8 cellular contexts compared by ENCODE assay signal in the genomic region with DNA sequence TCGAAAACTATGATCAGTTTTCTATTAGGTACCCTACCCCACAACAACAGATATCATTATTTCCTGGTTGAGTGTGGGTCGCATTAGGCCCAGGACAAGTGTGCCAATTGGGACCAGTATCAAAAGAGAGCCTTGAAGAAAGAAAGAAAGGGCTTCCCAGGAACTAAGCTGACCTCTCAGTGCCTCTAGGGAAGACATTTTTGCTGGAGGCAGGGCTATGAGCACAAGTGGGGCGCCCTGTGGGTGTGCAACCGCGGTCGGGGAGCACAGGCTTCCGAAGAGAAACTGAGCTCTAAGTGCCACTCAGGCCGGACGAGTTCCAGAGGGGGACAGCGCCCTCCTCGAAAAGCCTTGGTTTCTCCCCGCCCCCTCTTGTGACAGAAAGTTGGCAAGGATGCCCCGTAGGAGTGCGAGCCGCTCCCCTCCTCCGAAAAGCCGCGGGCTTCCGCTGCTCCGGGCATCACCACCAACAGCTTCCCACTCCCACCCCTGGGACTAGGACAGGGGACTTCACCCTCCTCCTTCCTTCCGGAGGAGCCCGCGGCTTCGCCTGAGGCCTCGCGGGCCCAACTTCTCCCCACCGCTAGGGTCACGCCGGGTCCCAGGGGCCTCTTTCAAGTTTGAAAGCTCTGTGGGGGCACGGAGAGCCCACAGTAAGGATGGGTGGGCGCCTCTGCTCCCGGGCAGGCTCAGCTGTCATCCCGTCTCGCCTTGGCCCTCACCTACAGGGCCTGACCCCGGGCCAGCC. TPM values are rescaled to one million over a fixed set of nuclear protein-coding genes. Genes with fewer than 3 reads are reported as not detected.
DNase-seq lines count a peak whose midpoint lies in the region; ATAC-seq and TF ChIP-seq lines count a peak whose summit lies in the region.

No MANE protein-coding gene starts in this region.

- no peak overlapping the region for H2BK5ac ChIP-seq in mesenchymal stem cell (ENCODE audit: low read depth, low read length, poor library complexity, severe bottlenecking)

- peaks cover 13% of the 10 kb centered on the region for H3K4me1 ChIP-seq in mesenchymal stem cell (ENCODE audit: control insufficient read depth, insufficient read depth, low read depth, low read length)

- H3K27me3 Mint-ChIP-seq in activated CD4-positive, alpha-beta T cell treated with anti-CD3 and anti-CD28 coated beads, Interleukin-2, amount 10 ng/mL, durations not matched to agents 24 days and 14 days = peaks cover 56% of the 10 kb centered on the region
- H3K27me3 Mint-ChIP-seq in type B pancreatic cell = peaks cover 58% of the 10 kb centered on the region

- peaks cover 11% of the 10 kb centered on the region for H3K4me1 Mint-ChIP-seq in activated CD4-positive, alpha-beta T cell treated with anti-CD3 and anti-CD28 coated beads, Interleukin-2, amount 10 ng/mL, durations not matched to agents 24 days and 14 days
- peaks cover 36% of the 10 kb centered on the region for H3K4me1 Mint-ChIP-seq in type B pancreatic cell (ENCODE audit: unreplicated experiment)

- H4K91ac ChIP-seq in mesenchymal stem cell (ENCODE audit: low read length) = peak overlapping the region; percentile 95

- H3K9ac ChIP-seq in mesenchymal stem cell (ENCODE audit: low read length) = peak overlapping the region; percentile 81

- TF ChIP-seq CTCF in cardiac fibroblast (IDR thresholded peaks at IDR 0.05; ENCODE audit: low read depth, low read length) (no peak), type B pancreatic cell (conservative IDR thresholded peaks at IDR 0.05) (no peak)

- peak overlapping the region in 1 of 2 experiments; percentile 96 for H3K14ac ChIP-seq in mesenchymal stem cell (ENCODE audit: low read length in 2 of 2)

- peak overlapping the region; percentile 86 to 89 for H3K18ac ChIP-seq in mesenchymal stem cell (ENCODE audit: low read depth in 1 of 2, low read length in 2 of 2)

- intact Hi-C loops in activated CD4-positive, alpha-beta T cell treated with anti-CD3 and anti-CD28 coated beads, Interleukin-2, amount 10 ng/mL, durations not matched to agents 24 days and 14 days (cut with micrococcal nuclease) = no loop called here

- peak overlapping the region; percentile 56 to 93 for H2BK12ac ChIP-seq in mesenchymal stem cell (ENCODE audit: low read length in 2 of 2)

- no peaks in the 10 kb centered on the region for H3K9me3 ChIP-seq in mesenchymal stem cell (ENCODE audit: control insufficient read depth, low read length)

- H3K4me2 ChIP-seq in mesenchymal stem cell (ENCODE audit: low read length, poor library complexity, severe bottlenecking) = peak overlapping the region; percentile 86

- H2AK5ac ChIP-seq in mesenchymal stem cell (ENCODE audit: low read length, severe bottlenecking) = no peak overlapping the region

- H2BK15ac ChIP-seq in mesenchymal stem cell (ENCODE audit: low read depth, poor library complexity, severe bottlenecking) = peak overlapping the region; percentile 100

- 5% methylated on average over 35 of the region's 35 CpGs for WGBS in mesenchymal stem cell

- peak overlapping the region; percentile 83 to 86 for H3K4me3 ChIP-seq in cardiac fibroblast (replicated peaks in 1 of 2; ENCODE audit: low read depth in 2 of 2, low read length in 2 of 2)
- peak overlapping the region; percentile 71 to 95 for H3K4me3 ChIP-seq in mesenchymal stem cell (ENCODE audit: insufficient read depth in 1 of 2, low read depth in 1 of 2, low read length in 2 of 2)

- DNase-seq in activated CD4-positive, alpha-beta T cell treated with anti-CD3 and anti-CD28 coated beads, Interleukin-2, amount 10 ng/mL, durations not matched to agents 24 days and 14 days = peak; percentile 56
- no peak for DNase-seq in activated CD4-positive, alpha-beta T cell treated with anti-CD3 and anti-CD28 coated beads, Interleukin-2, amount 50 U/mL, for 1 hour
- DNase-seq in cardiac fibroblast (ENCODE audit: low read depth in 2 of 2) = peak; percentile 69 to 83
- peak; percentile 74 for DNase-seq in mesenchymal stem cell
- no peak for DNase-seq in type B pancreatic cell (ENCODE audit: extremely low spot score, unreplicated experiment)
- no peak for DNase-seq in HEK293T (ENCODE audit: extremely low spot score)

- peak overlapping the region; percentile 81 to 90 for H3K4ac ChIP-seq in mesenchymal stem cell (ENCODE audit: low read depth in 1 of 2, low read length in 2 of 2)

- no peak overlapping the region for H3K4me3 Mint-ChIP-seq in activated CD4-positive, alpha-beta T cell treated with anti-CD3 and anti-CD28 coated beads, Interleukin-2, amount 10 ng/mL, durations not matched to agents 24 days and 14 days
- H3K4me3 Mint-ChIP-seq in type B pancreatic cell = peak overlapping the region; percentile 82

- peaks cover 0 to 10% of the 10 kb centered on the region in 2 experiments for H3K27me3 ChIP-seq in mesenchymal stem cell (ENCODE audit: control insufficient read depth in 1 of 2, insufficient read depth in 1 of 2, low read length in 2 of 2)

- H3K27ac Mint-ChIP-seq in activated CD4-positive, alpha-beta T cell treated with anti-CD3 and anti-CD28 coated beads, Interleukin-2, amount 10 ng/mL, durations not matched to agents 24 days and 14 days = no peak overlapping the region
- peak overlapping the region; percentile 41 for H3K27ac Mint-ChIP-seq in type B pancreatic cell

- H3K9me3 Mint-ChIP-seq in activated CD4-positive, alpha-beta T cell treated with anti-CD3 and anti-CD28 coated beads, Interleukin-2, amount 10 ng/mL, durations not matched to agents 24 days and 14 days = no peaks in the 10 kb centered on the region
- H3K9me3 Mint-ChIP-seq in type B pancreatic cell = no peaks in the 10 kb centered on the region

- ATAC-seq in GM18498 (IDR thresholded peaks at IDR 0.05; ENCODE audit: unreplicated experiment) (no peak), GM21526 (IDR thresholded peaks at IDR 0.05; ENCODE audit: low FRiP score, unreplicated experiment) (no peak)

- peak overlapping the region; percentile 49 for H2AFZ ChIP-seq in mesenchymal stem cell (ENCODE audit: low read depth, low read length)

- peak overlapping the region; percentile 93 for H2BK120ac ChIP-seq in mesenchymal stem cell (ENCODE audit: low read depth, low read length)

- H3K27ac ChIP-seq in mesenchymal stem cell (ENCODE audit: low read length, poor library complexity, severe bottlenecking) = no peak overlapping the region

- POLR2A ChIA-PET in HEK293T (lab: Yijun Ruan, JAX) = interaction anchor here (0.7 to 1.1 kb wide), 3 partner anchors 29 to 670 kb away, joined by 3 to 4 read pairs (median 4); no protein-coding TSS in a partner anchor

- peaks cover 8% of the 10 kb centered on the region for H3K79me1 ChIP-seq in mesenchymal stem cell (replicated peaks; ENCODE audit: low read length, poor library complexity, severe bottlenecking)

- no peaks in the 10 kb centered on the region for H3K36me3 Mint-ChIP-seq in activated CD4-positive, alpha-beta T cell treated with anti-CD3 and anti-CD28 coated beads, Interleukin-2, amount 10 ng/mL, durations not matched to agents 24 days and 14 days (ENCODE audit: low read depth)
- H3K36me3 Mint-ChIP-seq in type B pancreatic cell = no peaks in the 10 kb centered on the region

- no peaks in the 10 kb centered on the region for H3K36me3 ChIP-seq in mesenchymal stem cell (ENCODE audit: control insufficient read depth in 1 of 2, insufficient read depth in 2 of 2, low read depth in 1 of 2, low read length in 2 of 2)

- CTCF ChIA-PET in HEK293T (lab: Yijun Ruan, JAX) = interaction anchor here (1.9 kb wide), 1 partner anchor 223 kb away, joined by 7 read pairs; no protein-coding TSS in a partner anchor

- H3K23ac ChIP-seq in mesenchymal stem cell (ENCODE audit: low read length in 2 of 2) = peak overlapping the region in 1 of 2 experiments; percentile 96

- H4K8ac ChIP-seq in mesenchymal stem cell (ENCODE audit: low read length) = peak overlapping the region; percentile 99

TF ChIP-seq in HEK293T, 16 proteins besides CTCF, POLR2A, EP300 and RAD21:
- TF ChIP-seq TARDBP (IDR thresholded peaks at IDR 0.05) (no peak), BHLHE40 (IDR thresholded peaks at IDR 0.05; ENCODE audit: borderline replicate concordance) (no peak), FOXM1 (IDR thresholded peaks at IDR 0.05; ENCODE audit: borderline replicate concordance) (no peak), HDGF (IDR thresholded peaks at IDR 0.05; ENCODE audit: borderline replicate concordance) (no peak), LEF1 (IDR thresholded peaks at IDR 0.05; ENCODE audit: borderline replicate concordance) (no peak), SUZ12 (IDR thresholded peaks at IDR 0.05) (no peak), FOXK2 (IDR thresholded peaks at IDR 0.05) (no peak), L3MBTL2 (conservative IDR thresholded peaks at IDR 0.05) (no peak), CTBP1 (IDR thresholded peaks at IDR 0.05; ENCODE audit: borderline replicate concordance) (no peak), ELF4 (IDR thresholded peaks at IDR 0.05) (no peak)
- TF ChIP-seq, protein P1, sequence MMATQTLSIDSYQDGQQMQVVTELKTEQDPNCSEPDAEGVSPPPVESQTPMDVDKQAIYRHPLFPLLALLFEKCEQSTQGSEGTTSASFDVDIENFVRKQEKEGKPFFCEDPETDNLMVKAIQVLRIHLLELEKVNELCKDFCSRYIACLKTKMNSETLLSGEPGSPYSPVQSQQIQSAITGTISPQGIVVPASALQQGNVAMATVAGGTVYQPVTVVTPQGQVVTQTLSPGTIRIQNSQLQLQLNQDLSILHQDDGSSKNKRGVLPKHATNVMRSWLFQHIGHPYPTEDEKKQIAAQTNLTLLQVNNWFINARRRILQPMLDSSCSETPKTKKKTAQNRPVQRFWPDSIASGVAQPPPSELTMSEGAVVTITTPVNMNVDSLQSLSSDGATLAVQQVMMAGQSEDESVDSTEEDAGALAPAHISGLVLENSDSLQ (IDR thresholded peaks at IDR 0.05) = no peak

RNA-seq across cellular contexts. Expression of a gene that starts 2.0 kb away (rescaled TPM):
- total RNA-seq in activated CD4-positive, alpha-beta T cell treated with anti-CD3 and anti-CD28 coated beads, Interleukin-2, amount 10 ng/mL, durations not matched to agents 24 days and 14 days = not detected in 2 replicates
- 49.8 TPM for polyA plus RNA-seq in mesenchymal stem cell (2013, experiment 1 of 2)
- polyA plus RNA-seq in mesenchymal stem cell (2013, experiment 2 of 2) = 50.1 TPM
- total RNA-seq in type B pancreatic cell (ENCODE audit: low replicate concordance) = 1.8 and 19.0 TPM in 2 replicates

RNA-seq across cellular contexts. Expression of a gene that starts 4.0 kb away (rescaled TPM):
- total RNA-seq in activated CD4-positive, alpha-beta T cell treated with anti-CD3 and anti-CD28 coated beads, Interleukin-2, amount 10 ng/mL, durations not matched to agents 24 days and 14 days = not detected in 2 replicates
- 206 TPM for polyA plus RNA-seq in mesenchymal stem cell (2013, experiment 1 of 2)
- polyA plus RNA-seq in mesenchymal stem cell (2013, experiment 2 of 2) = 191 TPM
- total RNA-seq in type B pancreatic cell (ENCODE audit: low replicate concordance) = 6.6 and 126 TPM in 2 replicates

Comparison
In these comparisons a context has a peak if more than half of its experiments do, and no peak if none do; other contexts are left out.
1. DNase-seq: peak in activated CD4-positive, alpha-beta T cell treated with anti-CD3 and anti-CD28 coated beads, Interleukin-2, amount 10 ng/mL, durations not matched to agents 24 days and 14 days (single experiment), cardiac fibroblast (2 of 2) and mesenchymal stem cell (single experiment); none in activated CD4-positive, alpha-beta T cell treated with anti-CD3 and anti-CD28 coated beads, Interleukin-2, amount 50 U/mL, for 1 hour (single experiment), type B pancreatic cell (single experiment) and HEK293T (single experiment).